ENCODE assay signal across 21 cellular contexts in genomic region chr14:36582874-36583241, GRCh38. TPM values are rescaled to one million over a fixed set of nuclear protein-coding genes. Genes with fewer than 3 reads are reported as not detected.
A peak's percentile ranks its signal among the peaks of the same experiment; 100 is the strongest.
DNase-seq lines count a peak whose midpoint lies in the region; ATAC-seq and TF ChIP-seq lines count a peak whose summit lies in the region.
"Had no signal": no experiment of that assay in that cellular context is flagged by ENCODE, and none has a peak within 500 bp of the region (broad histone marks: within the 10 kb centered on the region; RNA-seq: fewer than 3 reads in every experiment).

No MANE protein-coding gene starts in this region.

- H3K9me3 ChIP-seq in PC-9 (ENCODE audit: insufficient read depth, low read depth), result no peaks in the 10 kb centered on the region
- H3K9me3 ChIP-seq: heart right ventricle had no signal

- H3K27ac ChIP-seq in PC-9, result no peak overlapping the region
- H3K27ac ChIP-seq: heart right ventricle, WERI-Rb-1 had no signal

- H3K27ac Mint-ChIP-seq in glutamatergic neuron (ENCODE audit: unreplicated experiment) (no peak overlapping the region), immature natural killer cell (no peak overlapping the region)
- H3K27ac Mint-ChIP-seq in stimulated activated naive B cell treated with anti-CD40 and anti-IgM and Interleukin-4, amounts not matched to agents 10 μg/mL and 1 μg/mL and 100 μg/mL, for 72 hours, result peak overlapping the region; percentile 42
- H3K27ac Mint-ChIP-seq: activated CD4-positive, alpha-beta memory T cell treated with anti-CD3 and anti-CD28 coated beads for 36 hours; activated naive CD8-positive, alpha-beta T cell treated with anti-CD3 and anti-CD28 coated beads, Interleukin-2, amount 50 U/mL, for 24 hours; brain; CD4-positive, alpha-beta memory T cell; HFFc6 had no signal

- no peak for ATAC-seq in stimulated activated naive B cell treated with anti-CD40 and anti-IgM and Interleukin-4, amounts not matched to agents 10 μg/mL and 1 μg/mL and 100 μg/mL, for 72 hours (replicated peaks)
- no peak for ATAC-seq in GM21360 (IDR thresholded peaks at IDR 0.05; ENCODE audit: unreplicated experiment)
- ATAC-seq: activated naive CD8-positive, alpha-beta T cell treated with anti-CD3 and anti-CD28 coated beads, Interleukin-2, amount 50 U/mL, for 24 hours; GM12878; HepG2 had no signal

- H4K20me1 ChIP-seq in PC-9 (ENCODE audit: insufficient read depth), result no peaks in the 10 kb centered on the region

- in situ Hi-C loops in GM13977 (cut with MboI; ENCODE audit: low pct_unique_long_range_greater_than_20kb, low sequenced_read_pairs, unreplicated experiment), result loop anchor here (10.0 kb wide), 1 partner anchor 68 kb away; no protein-coding TSS in a partner anchor

- H3K4me1 Mint-ChIP-seq in glutamatergic neuron (ENCODE audit: low read depth, unreplicated experiment) (peaks cover 2% of the 10 kb centered on the region), immature natural killer cell (no peaks in the 10 kb centered on the region)
- H3K4me1 Mint-ChIP-seq in stimulated activated naive B cell treated with anti-CD40 and anti-IgM and Interleukin-4, amounts not matched to agents 10 μg/mL and 1 μg/mL and 100 μg/mL, for 72 hours, result peaks cover 0 to 7% of the 10 kb centered on the region in 2 donors
- H3K4me1 Mint-ChIP-seq: activated naive CD8-positive, alpha-beta T cell treated with anti-CD3 and anti-CD28 coated beads, Interleukin-2, amount 50 U/mL, for 24 hours had no signal

- CTCF ChIA-PET in PC-9 (lab: Charles Lee), result no interaction called here

- no peaks in the 10 kb centered on the region for H3K27me3 ChIP-seq in PC-9 (ENCODE audit: insufficient read depth, low read depth)

- H3K36me3 Mint-ChIP-seq in glutamatergic neuron (ENCODE audit: unreplicated experiment) (no peaks in the 10 kb centered on the region), immature natural killer cell (peaks cover 0 to 3% (median 0%) of the 10 kb centered on the region in 3 donors)
- peaks cover 0 to 1% of the 10 kb centered on the region in 2 donors for H3K36me3 Mint-ChIP-seq in stimulated activated naive B cell treated with anti-CD40 and anti-IgM and Interleukin-4, amounts not matched to agents 10 μg/mL and 1 μg/mL and 100 μg/mL, for 72 hours
- H3K36me3 Mint-ChIP-seq: activated CD4-positive, alpha-beta memory T cell treated with anti-CD3 and anti-CD28 coated beads for 36 hours; brain; CD4-positive, alpha-beta memory T cell had no signal

- DNase-seq in GM13977 (ENCODE audit: low spot score), result peak; percentile 22
- DNase-seq in PC-9, result no peak
- DNase-seq in glutamatergic neuron, result no peak
- no peak for DNase-seq in stimulated activated naive B cell treated with anti-CD40 and anti-IgM and Interleukin-4, amounts not matched to agents 10 μg/mL and 1 μg/mL and 100 μg/mL, for 72 hours
- DNase-seq in immature natural killer cell, result no peak
- DNase-seq in activated CD4-positive, alpha-beta T cell treated with anti-CD3 and anti-CD28 coated beads, Interleukin-2, amount 50 U/mL, for 1 hour, result no peak
- DNase-seq: activated CD4-positive, alpha-beta memory T cell treated with anti-CD3 and anti-CD28 coated beads for 36 hours; activated effector memory CD4-positive, alpha-beta T cell treated with anti-CD3 and anti-CD28 coated beads, Interleukin-2, amount 50 U/mL, for 16 hours; activated naive CD8-positive, alpha-beta T cell treated with anti-CD3 and anti-CD28 coated beads, Interleukin-2, amount 50 U/mL, for 24 hours; CD4-positive, alpha-beta memory T cell; cortex of kidney; heart right ventricle; HFFc6; nucleus accumbens; substantia nigra; T-helper 2 cell; WERI-Rb-1 had no signal

- intact Hi-C loops in PC-9 (cut with micrococcal nuclease; ENCODE audit: unreplicated experiment), result no loop called here

- H3K4me3 ChIP-seq in PC-9, result no peak overlapping the region; the same call in 1 of the 2 replicates
- H3K4me3 ChIP-seq: GM12878 had no signal

- no peak for TF ChIP-seq CTCF in GM13977 (IDR thresholded peaks at IDR 0.05; ENCODE audit: extremely low read depth, insufficient read depth, missing control alignments)
- TF ChIP-seq CTCF in PC-9 (conservative IDR thresholded peaks at IDR 0.05), result no peak
- no peak for TF ChIP-seq CTCF in glutamatergic neuron (IDR thresholded peaks at IDR 0.05; ENCODE audit: partially characterized antibody, unreplicated experiment)

- POLR2A ChIA-PET in PC-9 (lab: Charles Lee; ENCODE audit: unreplicated experiment), result no interaction called here

- H3K9me2 ChIP-seq in PC-9 (ENCODE audit: insufficient read depth), result no peaks in the 10 kb centered on the region

- BruUV-seq in PC-9 (replicated peaks; lab: Mats Ljungman, UMichigan), result no TSS peak

- peak overlapping the region; percentile 30 for H3K4me3 Mint-ChIP-seq in glutamatergic neuron (ENCODE audit: unreplicated experiment)
- H3K4me3 Mint-ChIP-seq in stimulated activated naive B cell treated with anti-CD40 and anti-IgM and Interleukin-4, amounts not matched to agents 10 μg/mL and 1 μg/mL and 100 μg/mL, for 72 hours, result no peak overlapping the region
- no peak overlapping the region for H3K4me3 Mint-ChIP-seq in immature natural killer cell
- H3K4me3 Mint-ChIP-seq: activated CD4-positive, alpha-beta memory T cell treated with anti-CD3 and anti-CD28 coated beads for 36 hours; activated naive CD8-positive, alpha-beta T cell treated with anti-CD3 and anti-CD28 coated beads, Interleukin-2, amount 50 U/mL, for 24 hours; HFFc6 had no signal

- H3K36me3 ChIP-seq in PC-9 (ENCODE audit: low read depth), result no peaks in the 10 kb centered on the region
- H3K36me3 ChIP-seq: heart right ventricle, WERI-Rb-1 had no signal

- H2AFZ ChIP-seq in PC-9, result no peak overlapping the region

- peaks cover 30% of the 10 kb centered on the region for H3K27me3 Mint-ChIP-seq in glutamatergic neuron (ENCODE audit: unreplicated experiment)
- peaks cover 54 to 66% of the 10 kb centered on the region in 2 donors for H3K27me3 Mint-ChIP-seq in stimulated activated naive B cell treated with anti-CD40 and anti-IgM and Interleukin-4, amounts not matched to agents 10 μg/mL and 1 μg/mL and 100 μg/mL, for 72 hours
- H3K27me3 Mint-ChIP-seq in immature natural killer cell (ENCODE audit: low read depth in 3 of 3), result peaks cover 3 to 27% (median 11%) of the 10 kb centered on the region in 3 donors
- H3K27me3 Mint-ChIP-seq: brain had no signal

- H3K4me1 ChIP-seq in PC-9 (replicated peaks; ENCODE audit: insufficient read depth), result no peaks in the 10 kb centered on the region

- no peaks in the 10 kb centered on the region for H3K79me2 ChIP-seq in PC-9 (ENCODE audit: low read depth)

- no peaks in the 10 kb centered on the region for H3F3A ChIP-seq in PC-9 (ENCODE audit: insufficient read depth, low read depth)

- H3K9me3 Mint-ChIP-seq in glutamatergic neuron (ENCODE audit: unreplicated experiment) (peaks cover 6% of the 10 kb centered on the region), immature natural killer cell (peaks cover 0 to 11% (median 5%) of the 10 kb centered on the region in 6 donors)
- peaks cover 0 to 1% of the 10 kb centered on the region in 2 donors for H3K9me3 Mint-ChIP-seq in stimulated activated naive B cell treated with anti-CD40 and anti-IgM and Interleukin-4, amounts not matched to agents 10 μg/mL and 1 μg/mL and 100 μg/mL, for 72 hours
- H3K9me3 Mint-ChIP-seq: activated CD4-positive, alpha-beta memory T cell treated with anti-CD3 and anti-CD28 coated beads for 36 hours; activated naive CD8-positive, alpha-beta T cell treated with anti-CD3 and anti-CD28 coated beads, Interleukin-2, amount 50 U/mL, for 24 hours; HFFc6 had no signal

- H3K4me2 ChIP-seq in PC-9, result peak overlapping the region; percentile 86; the same call in 1 of the 2 replicates

RNA-seq across cellular contexts. Expression of gene NKX2-8, which starts 0.4 kb away (rescaled TPM):
- total RNA-seq in PC-9 (2021) (1.1 and 2.9 TPM in 2 replicates), glutamatergic neuron (ENCODE audit: unreplicated experiment) (not detected)
- not detected for polyA plus RNA-seq in immature natural killer cell
- total RNA-seq: activated CD4-positive, alpha-beta memory T cell treated with anti-CD3 and anti-CD28 coated beads for 36 hours; CD4-positive, alpha-beta memory T cell; GM12878; heart right ventricle; HepG2; HFFc6 had no signal
- polyA plus RNA-seq: CD4-positive, alpha-beta memory T cell; GM12878; heart right ventricle; HepG2 had no signal
